ENCODE assay signal across 1 cellular context in the genomic region with DNA sequence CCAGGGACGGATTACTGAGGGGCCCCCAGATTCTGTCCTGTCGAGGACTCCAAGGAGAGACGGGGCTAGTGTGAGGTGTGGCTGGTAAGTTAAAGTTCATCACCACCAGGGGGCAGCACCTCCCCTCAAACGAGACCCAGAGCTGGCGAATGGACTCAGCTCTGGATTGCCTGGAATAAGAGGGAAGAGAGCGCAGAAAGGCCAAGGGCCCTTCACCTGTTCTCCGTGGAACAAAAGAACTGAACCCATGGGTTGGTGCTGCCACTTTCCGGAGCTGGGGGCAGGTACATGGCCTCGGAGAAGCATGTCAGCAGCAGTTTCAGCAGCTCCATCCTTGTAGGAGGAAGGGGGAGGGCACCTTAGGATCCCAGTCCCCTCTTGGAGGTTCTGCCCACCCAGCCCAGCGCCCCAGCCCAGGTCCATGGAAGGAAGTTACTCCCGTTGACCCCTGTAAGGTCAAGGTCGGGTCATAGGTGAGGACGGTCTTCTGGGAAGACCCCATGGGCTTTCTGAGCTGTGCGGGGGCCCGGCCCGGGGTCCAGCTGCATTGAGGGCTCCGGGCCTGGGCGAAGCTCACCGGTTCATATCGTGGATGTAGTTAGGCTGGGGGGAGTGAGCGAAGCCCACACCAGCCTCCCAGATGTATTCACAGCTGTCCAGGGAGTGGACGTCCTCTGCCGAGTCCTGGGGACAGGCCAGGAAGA.
A peak's percentile ranks its signal among the peaks of the same experiment; 100 is the strongest.
TF ChIP-seq lines count a peak whose summit lies in the region.

No MANE protein-coding gene starts in this region.

TF ChIP-seq in HepG2, 621 proteins besides CTCF, POLR2A, EP300 and RAD21 (continued from another document and continues in another):
- TF ChIP-seq ZNF264 (CRISPR knock-in tag; IDR thresholded peaks at IDR 0.05) = 0 out of 2 replicates have a peak, but pooled peaks have one; percentile 36
- no peak for TF ChIP-seq JARID2 (CRISPR knock-in tag; IDR thresholded peaks at IDR 0.05; ENCODE audit: insufficient replicate concordance)
- TF ChIP-seq, protein P1, sequence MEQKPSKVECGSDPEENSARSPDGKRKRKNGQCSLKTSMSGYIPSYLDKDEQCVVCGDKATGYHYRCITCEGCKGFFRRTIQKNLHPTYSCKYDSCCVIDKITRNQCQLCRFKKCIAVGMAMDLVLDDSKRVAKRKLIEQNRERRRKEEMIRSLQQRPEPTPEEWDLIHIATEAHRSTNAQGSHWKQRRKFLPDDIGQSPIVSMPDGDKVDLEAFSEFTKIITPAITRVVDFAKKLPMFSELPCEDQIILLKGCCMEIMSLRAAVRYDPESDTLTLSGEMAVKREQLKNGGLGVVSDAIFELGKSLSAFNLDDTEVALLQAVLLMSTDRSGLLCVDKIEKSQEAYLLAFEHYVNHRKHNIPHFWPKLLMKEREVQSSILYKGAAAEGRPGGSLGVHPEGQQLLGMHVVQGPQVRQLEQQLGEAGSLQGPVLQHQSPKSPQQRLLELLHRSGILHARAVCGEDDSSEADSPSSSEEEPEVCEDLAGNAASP (CRISPR knock-in tag; IDR thresholded peaks at IDR 0.05; ENCODE audit: borderline replicate concordance) = no peak
- TF ChIP-seq, protein P2, sequence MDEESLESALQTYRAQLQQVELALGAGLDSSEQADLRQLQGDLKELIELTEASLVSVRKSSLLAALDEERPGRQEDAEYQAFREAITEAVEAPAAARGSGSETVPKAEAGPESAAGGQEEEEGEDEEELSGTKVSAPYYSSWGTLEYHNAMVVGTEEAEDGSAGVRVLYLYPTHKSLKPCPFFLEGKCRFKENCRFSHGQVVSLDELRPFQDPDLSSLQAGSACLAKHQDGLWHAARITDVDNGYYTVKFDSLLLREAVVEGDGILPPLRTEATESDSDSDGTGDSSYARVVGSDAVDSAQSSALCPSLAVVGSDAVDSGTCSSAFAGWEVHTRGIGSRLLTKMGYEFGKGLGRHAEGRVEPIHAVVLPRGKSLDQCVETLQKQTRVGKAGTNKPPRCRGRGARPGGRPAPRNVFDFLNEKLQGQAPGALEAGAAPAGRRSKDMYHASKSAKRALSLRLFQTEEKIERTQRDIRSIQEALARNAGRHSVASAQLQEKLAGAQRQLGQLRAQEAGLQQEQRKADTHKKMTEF (CRISPR knock-in tag; IDR thresholded peaks at IDR 0.05) = peak; percentile 31; the same call in 1 of the 2 replicates
- 0 out of 2 replicates have a peak, but pooled peaks have one; percentile 25 for TF ChIP-seq ZBTB7B (CRISPR knock-in tag; IDR thresholded peaks at IDR 0.05)
- peak; percentile 79 for TF ChIP-seq KDM2A (CRISPR knock-in tag; IDR thresholded peaks at IDR 0.05; ENCODE audit: borderline replicate concordance, low read depth)
- peak; percentile 18; the same call in 1 of the 2 replicates for TF ChIP-seq HOXA3 (CRISPR knock-in tag; IDR thresholded peaks at IDR 0.05)
- TF ChIP-seq, protein P3, sequence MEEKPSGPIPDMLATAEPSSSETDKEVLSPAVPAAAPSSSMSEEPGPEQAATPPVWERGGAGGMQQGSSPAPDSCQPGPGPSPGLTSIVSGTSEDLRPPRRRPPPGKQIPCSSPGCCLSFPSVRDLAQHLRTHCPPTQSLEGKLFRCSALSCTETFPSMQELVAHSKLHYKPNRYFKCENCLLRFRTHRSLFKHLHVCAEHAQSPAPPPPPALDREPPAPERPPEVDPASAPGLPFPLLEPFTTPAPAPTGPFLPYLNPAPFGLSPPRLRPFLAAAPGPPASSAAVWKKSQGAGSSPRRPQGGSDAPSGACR (CRISPR knock-in tag; IDR thresholded peaks at IDR 0.05) = no peak
- TF ChIP-seq TSC22D2 (CRISPR knock-in tag; IDR thresholded peaks at IDR 0.05; ENCODE audit: borderline replicate concordance) = no peak
- TF ChIP-seq, protein P4, sequence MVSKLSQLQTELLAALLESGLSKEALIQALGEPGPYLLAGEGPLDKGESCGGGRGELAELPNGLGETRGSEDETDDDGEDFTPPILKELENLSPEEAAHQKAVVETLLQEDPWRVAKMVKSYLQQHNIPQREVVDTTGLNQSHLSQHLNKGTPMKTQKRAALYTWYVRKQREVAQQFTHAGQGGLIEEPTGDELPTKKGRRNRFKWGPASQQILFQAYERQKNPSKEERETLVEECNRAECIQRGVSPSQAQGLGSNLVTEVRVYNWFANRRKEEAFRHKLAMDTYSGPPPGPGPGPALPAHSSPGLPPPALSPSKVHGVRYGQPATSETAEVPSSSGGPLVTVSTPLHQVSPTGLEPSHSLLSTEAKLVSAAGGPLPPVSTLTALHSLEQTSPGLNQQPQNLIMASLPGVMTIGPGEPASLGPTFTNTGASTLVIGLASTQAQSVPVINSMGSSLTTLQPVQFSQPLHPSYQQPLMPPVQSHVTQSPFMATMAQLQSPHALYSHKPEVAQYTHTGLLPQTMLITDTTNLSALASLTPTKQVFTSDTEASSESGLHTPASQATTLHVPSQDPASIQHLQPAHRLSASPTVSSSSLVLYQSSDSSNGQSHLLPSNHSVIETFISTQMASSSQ (IDR thresholded peaks at IDR 0.05; ENCODE audit: low read depth) = no peak
- TF ChIP-seq, protein P4 (CRISPR knock-in tag; IDR thresholded peaks at IDR 0.05; ENCODE audit: borderline replicate concordance) = no peak
- TF ChIP-seq ZNF501 (CRISPR knock-in tag; IDR thresholded peaks at IDR 0.05) = peak; percentile 29; the same call in 1 of the 2 replicates
- 0 out of 2 replicates have a peak, but pooled peaks have one; percentile 37 for TF ChIP-seq TGIF2 (CRISPR knock-in tag; IDR thresholded peaks at IDR 0.05)
- TF ChIP-seq, protein P5, sequence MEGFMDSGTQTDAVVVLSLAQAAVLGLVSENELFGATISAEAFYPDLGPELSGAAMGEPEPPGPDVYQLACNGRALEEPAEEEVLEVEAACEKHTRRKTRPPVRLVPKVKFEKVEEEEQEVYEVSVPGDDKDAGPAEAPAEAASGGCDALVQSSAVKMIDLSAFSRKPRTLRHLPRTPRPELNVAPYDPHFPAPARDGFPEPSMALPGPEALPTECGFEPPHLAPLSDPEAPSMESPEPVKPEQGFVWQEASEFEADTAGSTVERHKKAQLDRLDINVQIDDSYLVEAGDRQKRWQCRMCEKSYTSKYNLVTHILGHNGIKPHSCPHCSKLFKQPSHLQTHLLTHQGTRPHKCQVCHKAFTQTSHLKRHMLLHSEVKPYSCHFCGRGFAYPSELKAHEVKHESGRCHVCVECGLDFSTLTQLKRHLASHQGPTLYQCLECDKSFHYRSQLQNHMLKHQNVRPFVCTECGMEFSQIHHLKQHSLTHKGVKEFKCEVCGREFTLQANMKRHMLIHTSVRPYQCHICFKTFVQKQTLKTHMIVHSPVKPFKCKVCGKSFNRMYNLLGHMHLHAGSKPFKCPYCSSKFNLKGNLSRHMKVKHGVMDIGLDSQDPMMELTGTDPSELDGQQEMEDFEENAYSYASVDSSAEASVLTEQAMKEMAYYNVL (CRISPR knock-in tag; IDR thresholded peaks at IDR 0.05; ENCODE audit: borderline replicate concordance) = no peak
- peak; percentile 19; the same call in 1 of the 2 replicates for TF ChIP-seq HES4 (CRISPR knock-in tag; IDR thresholded peaks at IDR 0.05; ENCODE audit: borderline replicate concordance)
- TF ChIP-seq KLF12 (CRISPR knock-in tag; IDR thresholded peaks at IDR 0.05; ENCODE audit: borderline replicate concordance) = peak; percentile 26; the same call in 1 of the 2 replicates
- no peak for TF ChIP-seq ZNF3 (CRISPR knock-in tag; IDR thresholded peaks at IDR 0.05)
- TF ChIP-seq SALL1 (CRISPR knock-in tag; IDR thresholded peaks at IDR 0.05) = peak; percentile 46; the same call in 1 of the 2 replicates
- TF ChIP-seq MED1 (CRISPR knock-in tag; IDR thresholded peaks at IDR 0.05) = 0 out of 2 replicates have a peak, but pooled peaks have one; percentile 32
- no peak for TF ChIP-seq PRMT3 (CRISPR knock-in tag; IDR thresholded peaks at IDR 0.05; ENCODE audit: borderline replicate concordance, low read depth)
- TF ChIP-seq SNAPC2 (CRISPR knock-in tag; IDR thresholded peaks at IDR 0.05) = no peak
- TF ChIP-seq ERF (CRISPR knock-in tag; IDR thresholded peaks at IDR 0.05) = 0 out of 2 replicates have a peak, but pooled peaks have one; percentile 56
- peak; percentile 61 for TF ChIP-seq XRCC5 (optimal IDR thresholded peaks at IDR 0.05; ENCODE audit: low read length)
- TF ChIP-seq ARNT2 (CRISPR knock-in tag; IDR thresholded peaks at IDR 0.05; ENCODE audit: low read depth) = 0 out of 2 replicates have a peak, but pooled peaks have one; percentile 27
- TF ChIP-seq MBNL3 (CRISPR knock-in tag; conservative IDR thresholded peaks at IDR 0.05) = no peak
- TF ChIP-seq ZNF709 (CRISPR knock-in tag; IDR thresholded peaks at IDR 0.05) = 0 out of 2 replicates have a peak, but pooled peaks have one; percentile 31
- TF ChIP-seq, protein P6, sequence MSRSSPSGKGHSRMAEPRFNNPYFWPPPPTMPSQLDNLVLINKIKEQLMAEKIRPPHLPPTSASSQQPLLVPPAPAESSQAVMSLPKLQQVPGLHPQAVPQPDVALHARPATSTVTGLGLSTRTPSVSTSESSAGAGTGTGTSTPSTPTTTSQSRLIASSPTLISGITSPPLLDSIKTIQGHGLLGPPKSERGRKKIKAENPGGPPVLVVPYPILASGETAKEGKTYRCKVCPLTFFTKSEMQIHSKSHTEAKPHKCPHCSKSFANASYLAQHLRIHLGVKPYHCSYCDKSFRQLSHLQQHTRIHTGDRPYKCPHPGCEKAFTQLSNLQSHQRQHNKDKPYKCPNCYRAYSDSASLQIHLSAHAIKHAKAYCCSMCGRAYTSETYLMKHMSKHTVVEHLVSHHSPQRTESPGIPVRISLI (CRISPR knock-in tag; IDR thresholded peaks at IDR 0.05; ENCODE audit: borderline replicate concordance) = no peak
- TF ChIP-seq HOXA5 (CRISPR knock-in tag; IDR thresholded peaks at IDR 0.05) = 0 out of 2 replicates have a peak, but pooled peaks have one; percentile 31
- no peak for TF ChIP-seq ATF7-NPFF (CRISPR knock-in tag; IDR thresholded peaks at IDR 0.05; ENCODE audit: low read depth)
- TF ChIP-seq, protein P7, sequence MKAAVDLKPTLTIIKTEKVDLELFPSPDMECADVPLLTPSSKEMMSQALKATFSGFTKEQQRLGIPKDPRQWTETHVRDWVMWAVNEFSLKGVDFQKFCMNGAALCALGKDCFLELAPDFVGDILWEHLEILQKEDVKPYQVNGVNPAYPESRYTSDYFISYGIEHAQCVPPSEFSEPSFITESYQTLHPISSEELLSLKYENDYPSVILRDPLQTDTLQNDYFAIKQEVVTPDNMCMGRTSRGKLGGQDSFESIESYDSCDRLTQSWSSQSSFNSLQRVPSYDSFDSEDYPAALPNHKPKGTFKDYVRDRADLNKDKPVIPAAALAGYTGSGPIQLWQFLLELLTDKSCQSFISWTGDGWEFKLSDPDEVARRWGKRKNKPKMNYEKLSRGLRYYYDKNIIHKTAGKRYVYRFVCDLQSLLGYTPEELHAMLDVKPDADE (CRISPR knock-in tag; IDR thresholded peaks at IDR 0.05) = no peak
- TF ChIP-seq FOXA1 (IDR thresholded peaks at IDR 0.05) = no peak
- no peak for TF ChIP-seq FOXA1 (CRISPR knock-in tag; IDR thresholded peaks at IDR 0.05)
- TF ChIP-seq ZNF274 (CRISPR knock-in tag; IDR thresholded peaks at IDR 0.05) = 0 out of 2 replicates have a peak, but pooled peaks have one; percentile 36
- TF ChIP-seq SPEN (CRISPR knock-in tag; IDR thresholded peaks at IDR 0.05; ENCODE audit: low read depth) = no peak
- TF ChIP-seq ZNF883 (CRISPR knock-in tag; IDR thresholded peaks at IDR 0.05; ENCODE audit: not compliant biosample characterization) = peak; percentile 77
- TF ChIP-seq, protein P8, sequence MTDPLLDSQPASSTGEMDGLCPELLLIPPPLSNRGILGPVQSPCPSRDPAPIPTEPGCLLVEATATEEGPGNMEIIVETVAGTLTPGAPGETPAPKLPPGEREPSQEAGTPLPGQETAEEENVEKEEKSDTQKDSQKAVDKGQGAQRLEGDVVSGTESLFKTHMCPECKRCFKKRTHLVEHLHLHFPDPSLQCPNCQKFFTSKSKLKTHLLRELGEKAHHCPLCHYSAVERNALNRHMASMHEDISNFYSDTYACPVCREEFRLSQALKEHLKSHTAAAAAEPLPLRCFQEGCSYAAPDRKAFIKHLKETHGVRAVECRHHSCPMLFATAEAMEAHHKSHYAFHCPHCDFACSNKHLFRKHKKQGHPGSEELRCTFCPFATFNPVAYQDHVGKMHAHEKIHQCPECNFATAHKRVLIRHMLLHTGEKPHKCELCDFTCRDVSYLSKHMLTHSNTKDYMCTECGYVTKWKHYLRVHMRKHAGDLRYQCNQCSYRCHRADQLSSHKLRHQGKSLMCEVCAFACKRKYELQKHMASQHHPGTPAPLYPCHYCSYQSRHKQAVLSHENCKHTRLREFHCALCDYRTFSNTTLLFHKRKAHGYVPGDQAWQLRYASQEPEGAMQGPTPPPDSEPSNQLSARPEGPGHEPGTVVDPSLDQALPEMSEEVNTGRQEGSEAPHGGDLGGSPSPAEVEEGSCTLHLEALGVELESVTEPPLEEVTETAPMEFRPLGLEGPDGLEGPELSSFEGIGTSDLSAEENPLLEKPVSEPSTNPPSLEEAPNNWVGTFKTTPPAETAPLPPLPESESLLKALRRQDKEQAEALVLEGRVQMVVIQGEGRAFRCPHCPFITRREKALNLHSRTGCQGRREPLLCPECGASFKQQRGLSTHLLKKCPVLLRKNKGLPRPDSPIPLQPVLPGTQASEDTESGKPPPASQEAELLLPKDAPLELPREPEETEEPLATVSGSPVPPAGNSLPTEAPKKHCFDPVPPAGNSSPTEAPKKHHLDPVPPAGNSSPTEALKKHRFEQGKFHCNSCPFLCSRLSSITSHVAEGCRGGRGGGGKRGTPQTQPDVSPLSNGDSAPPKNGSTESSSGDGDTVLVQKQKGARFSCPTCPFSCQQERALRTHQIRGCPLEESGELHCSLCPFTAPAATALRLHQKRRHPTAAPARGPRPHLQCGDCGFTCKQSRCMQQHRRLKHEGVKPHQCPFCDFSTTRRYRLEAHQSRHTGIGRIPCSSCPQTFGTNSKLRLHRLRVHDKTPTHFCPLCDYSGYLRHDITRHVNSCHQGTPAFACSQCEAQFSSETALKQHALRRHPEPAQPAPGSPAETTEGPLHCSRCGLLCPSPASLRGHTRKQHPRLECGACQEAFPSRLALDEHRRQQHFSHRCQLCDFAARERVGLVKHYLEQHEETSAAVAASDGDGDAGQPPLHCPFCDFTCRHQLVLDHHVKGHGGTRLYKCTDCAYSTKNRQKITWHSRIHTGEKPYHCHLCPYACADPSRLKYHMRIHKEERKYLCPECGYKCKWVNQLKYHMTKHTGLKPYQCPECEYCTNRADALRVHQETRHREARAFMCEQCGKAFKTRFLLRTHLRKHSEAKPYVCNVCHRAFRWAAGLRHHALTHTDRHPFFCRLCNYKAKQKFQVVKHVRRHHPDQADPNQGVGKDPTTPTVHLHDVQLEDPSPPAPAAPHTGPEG (CRISPR knock-in tag; IDR thresholded peaks at IDR 0.05) = 0 out of 2 replicates have a peak, but pooled peaks have one; percentile 29
- peak; percentile 96 for TF ChIP-seq STAG1 (CRISPR knock-in tag; IDR thresholded peaks at IDR 0.05)
- TF ChIP-seq FIP1L1 (IDR thresholded peaks at IDR 0.05; ENCODE audit: borderline replicate concordance, insufficient read depth, low read depth, low read length) = no peak
